Comparison of ENCODE assay signal across 8 cellular contexts in genomic region chrX:16785247-16786138, GRCh38. TPM values are rescaled to one million over a fixed set of nuclear protein-coding genes. Genes with fewer than 3 reads are reported as not detected.
DNase-seq lines count a peak whose midpoint lies in the region; ATAC-seq, FAIRE-seq and TF ChIP-seq lines count a peak whose summit lies in the region.

No MANE protein-coding gene starts in this region.

- H4K20me1 ChIP-seq in H1 (replicated peaks in 1 of 2; ENCODE audit: control insufficient read depth in 1 of 2, insufficient read depth in 2 of 2, low read length in 2 of 2) = peaks cover 0 to 4% of the 10 kb centered on the region in 2 experiments
- peaks cover 24% of the 10 kb centered on the region for H4K20me1 ChIP-seq in neural progenitor cell (ENCODE audit: low read depth)

- TF ChIP-seq CTCF in Peyer's patch (IDR thresholded peaks at IDR 0.05) = no peak
- no peak for TF ChIP-seq CTCF in H1 (IDR thresholded peaks at IDR 0.05; ENCODE audit: control extremely low read depth in 1 of 3, insufficient read depth in 1 of 3, low read depth in 1 of 3, low read length in 3 of 3)
- no peak for TF ChIP-seq CTCF in neural progenitor cell (IDR thresholded peaks at IDR 0.05)

- peak; percentile 13 for FAIRE-seq in H1 (lab: Jason Lieb, UNC)

- no peak for TF ChIP-seq POLR2A in Peyer's patch (IDR thresholded peaks at IDR 0.05)
- no peak for TF ChIP-seq POLR2A in H1 (IDR thresholded peaks at IDR 0.05; ENCODE audit: control extremely low read depth in 1 of 2, low read depth in 2 of 2, low read length in 2 of 2)

- POLR2A ChIA-PET in H1 (lab: Charles Lee; ENCODE audit: partially characterized antibody) = interaction anchor here (0.6 to 2.3 kb wide), 10 partner anchors 10 to 323 kb away, joined by 3 to 10 read pairs (median 4); partner anchors contain the start of gene CTPS2

- DNase-seq in Peyer's patch (peak; percentile 44 to 59 (median 49)), H1 (ENCODE audit: low read depth in 1 of 2, low spot score in 2 of 2) (no peak), neural progenitor cell (ENCODE audit: low spot score) (peak; percentile 39), NCI-H524 treated with DMSO at 0.1 percent for 48 hours (lab: John Stamatoyannopoulos, UW) (no peak), NCI-H1092 (lab: John Stamatoyannopoulos, UW) (no peak), NCI-H2081 (lab: John Stamatoyannopoulos, UW) (no peak)

- H4K5ac ChIP-seq in H1 (ENCODE audit: insufficient read length, low read depth, low read length) = peak overlapping the region; percentile 66

- H2AFZ ChIP-seq in H1 (ENCODE audit: low read length) = peak overlapping the region; percentile 91
- peak overlapping the region; percentile 82 for H2AFZ ChIP-seq in neural progenitor cell (replicated peaks)

- no peaks in the 10 kb centered on the region for H3K9me3 Mint-ChIP-seq in neural progenitor cell

- 15% methylated on average over 37 of the region's 39 CpGs; no CpG with 5 or more reads in 1 of the 2 experiments for WGBS in H1 (ENCODE audit: extremely low coverage in 1 of 2, insufficient coverage in 1 of 2, insufficient read length in 1 of 2, insufficient replicate concordance in 2 of 2, low coverage in 1 of 2, low lambda C conversion rate in 2 of 2, missing lambda C conversion rate in 1 of 2), 2 experiments

- no peak overlapping the region for H4K91ac ChIP-seq in H1 (replicated peaks; ENCODE audit: insufficient read length, low read length)

- no peak overlapping the region for H2BK15ac ChIP-seq in H1 (ENCODE audit: low read length)

- no peaks in the 10 kb centered on the region for H3K23me2 ChIP-seq in H1 (ENCODE audit: low read depth, low read length)

- H3K4me1 Mint-ChIP-seq in neural progenitor cell = peaks cover 16% of the 10 kb centered on the region

- H3K4me3 ChIP-seq in Peyer's patch (peak overlapping the region; percentile 44 to 87 (median 84)), H1 (ENCODE audit: extremely low read depth in 1 of 4, insufficient read depth in 2 of 4, low read depth in 3 of 4, low read length in 4 of 4) (peak overlapping the region; percentile 63 to 96 (median 80)), neural progenitor cell (peak overlapping the region; percentile 66)

- H2BK5ac ChIP-seq in H1 (ENCODE audit: low read depth, low read length) = no peak overlapping the region

- ATAC-seq in GM18907 (IDR thresholded peaks at IDR 0.05; ENCODE audit: unreplicated experiment) (peak; percentile 3), GM21390 (IDR thresholded peaks at IDR 0.05; ENCODE audit: unreplicated experiment) (no peak)

- peaks cover 8 to 36% of the 10 kb centered on the region in 2 experiments for H3K79me2 ChIP-seq in H1 (ENCODE audit: control insufficient read depth in 1 of 2, insufficient read depth in 2 of 2, low read length in 2 of 2)
- peaks cover 51% of the 10 kb centered on the region for H3K79me2 ChIP-seq in neural progenitor cell (ENCODE audit: low read depth)

- H2BK12ac ChIP-seq in H1 (ENCODE audit: low read depth, low read length) = no peak overlapping the region

- H3K4me2 ChIP-seq in H1 (ENCODE audit: insufficient read depth in 1 of 2, low read depth in 2 of 2, low read length in 2 of 2) (peak overlapping the region; percentile 73 to 75), neural progenitor cell (peak overlapping the region; percentile 84)

- H3K9ac ChIP-seq in H1 (replicated peaks in 1 of 4; ENCODE audit: extremely low read depth in 1 of 4, low read depth in 3 of 4, low read length in 3 of 4) (peak overlapping the region; percentile 53 to 92 (median 62); a peak in 6 of 7 replicates), neural progenitor cell (peak overlapping the region; percentile 9)

- peaks cover 2% of the 10 kb centered on the region for H3K36me3 Mint-ChIP-seq in neural progenitor cell

- no peaks in the 10 kb centered on the region for H3F3A ChIP-seq in neural progenitor cell (ENCODE audit: low read depth)

- H3K36me3 ChIP-seq in Peyer's patch (no peaks in the 10 kb centered on the region), H1 (ENCODE audit: control insufficient read depth in 2 of 4, insufficient read depth in 4 of 4, low read length in 3 of 4) (peaks cover 0 to 5% (median 0%) of the 10 kb centered on the region in 4 experiments; a peak in 5 of 8 replicates), neural progenitor cell (no peaks in the 10 kb centered on the region)

- H3K4ac ChIP-seq in H1 (replicated peaks; ENCODE audit: insufficient read length, low read depth, low read length) = no peak overlapping the region

- H3K9me3 ChIP-seq in Peyer's patch (no peaks in the 10 kb centered on the region), H1 (ENCODE audit: insufficient read depth in 2 of 2, low read depth in 1 of 2, low read length in 1 of 2) (no peaks in the 10 kb centered on the region), neural progenitor cell (ENCODE audit: low read depth) (no peaks in the 10 kb centered on the region)

- no peaks in the 10 kb centered on the region for H3K79me1 ChIP-seq in H1 (ENCODE audit: low read depth, low read length)

- peak overlapping the region; percentile 9 for H3K27ac Mint-ChIP-seq in neural progenitor cell

- peaks cover 4% of the 10 kb centered on the region for H3K27me3 Mint-ChIP-seq in neural progenitor cell (ENCODE audit: insufficient read depth, low read depth)

- no peak for TF ChIP-seq EP300 in H1 (IDR thresholded peaks at IDR 0.05; ENCODE audit: borderline replicate concordance in 1 of 2, low read depth in 2 of 2, low read length in 2 of 2)

- no peak overlapping the region for H2BK20ac ChIP-seq in H1 (ENCODE audit: low read length)

- peak overlapping the region; percentile 94 for H3K4me3 Mint-ChIP-seq in neural progenitor cell

- no peak overlapping the region for H2AK5ac ChIP-seq in H1 (ENCODE audit: low read depth, low read length)

- H4K8ac ChIP-seq in H1 (ENCODE audit: extremely low read depth, insufficient read depth, low read length) = no peak overlapping the region

- H2BK120ac ChIP-seq in H1 (replicated peaks; ENCODE audit: low read depth, low read length) = peak overlapping the region; percentile 14

- H3K23ac ChIP-seq in H1 (ENCODE audit: insufficient read length) = no peak overlapping the region

- H3K18ac ChIP-seq in H1 (ENCODE audit: extremely low read depth, low read length) = no peak overlapping the region

- no peak overlapping the region for H3K14ac ChIP-seq in H1 (ENCODE audit: insufficient read length)

- no peak overlapping the region for H3K56ac ChIP-seq in H1 (replicated peaks; ENCODE audit: insufficient read length, low read depth, low read length)

- H3K27me3 ChIP-seq in Peyer's patch = no peaks in the 10 kb centered on the region
- H3K27me3 ChIP-seq in H1 (replicated peaks in 1 of 4; ENCODE audit: control insufficient read depth in 3 of 4, extremely low read depth in 1 of 4, insufficient read depth in 3 of 4, low read length in 3 of 4) = no peaks in the 10 kb centered on the region
- no peaks in the 10 kb centered on the region for H3K27me3 ChIP-seq in neural progenitor cell

- CTCF ChIA-PET in H1 (lab: Charles Lee; ENCODE audit: partially characterized antibody) = interaction anchor here (0.6 to 0.7 kb wide), 2 partner anchors 41 to 1575 kb away, joined by 3 read pairs; no protein-coding TSS in a partner anchor

- no peaks in the 10 kb centered on the region for H3K4me1 ChIP-seq in Peyer's patch
- H3K4me1 ChIP-seq in H1 (replicated peaks in 1 of 4; ENCODE audit: control insufficient read depth in 3 of 4, insufficient read depth in 4 of 4, low read length in 3 of 4) = no peaks in the 10 kb centered on the region
- peaks cover 5% of the 10 kb centered on the region for H3K4me1 ChIP-seq in neural progenitor cell

- TF ChIP-seq RAD21 in H1 (IDR thresholded peaks at IDR 0.05 in 1 of 2, conservative IDR thresholded peaks at IDR 0.05 in 1 of 2; ENCODE audit: low read depth in 2 of 2, low read length in 2 of 2) = no peak

- H3K27ac ChIP-seq in Peyer's patch (peak overlapping the region in 2 of 4 donors; percentile 90 to 91), H1 (ENCODE audit: low read depth, low read length) (no peak overlapping the region), neural progenitor cell (no peak overlapping the region)

TF ChIP-seq in H1, 55 proteins besides CTCF, POLR2A, EP300 and RAD21:
- TF ChIP-seq ASH2L (IDR thresholded peaks at IDR 0.05; ENCODE audit: low read length) = peak; percentile 78
- TF ChIP-seq SP1 (IDR thresholded peaks at IDR 0.05; ENCODE audit: low read depth, low read length) = no peak
- TF ChIP-seq PHF8 (conservative IDR thresholded peaks at IDR 0.05; ENCODE audit: low read depth, low read length) = peak; percentile 16; the same call in 1 of the 2 replicates
- no peak for TF ChIP-seq EZH2 (IDR thresholded peaks at IDR 0.05; ENCODE audit: low read depth, low read length, severe bottlenecking)
- peak; percentile 38 for TF ChIP-seq KDM4A (IDR thresholded peaks at IDR 0.05; ENCODE audit: low read depth, low read length, severe bottlenecking)

RNA-seq across cellular contexts. Expression of gene TXLNG, which starts 0.8 kb away (rescaled TPM):
- total RNA-seq in Peyer's patch = 10 to 100 TPM in 3 of 4 donors, 1 to 10 TPM in 1; 8.9 to 20.6 (median 14.7) TPM
- 42.6 and 42.9 TPM in 2 replicates for total RNA-seq in H1 (2021; fragmentation: NEBNext Ultra II Directional; extraction: Animal tissue kit (Norgen Biotek cat#: 25700))
- polyA plus RNA-seq in H1 (2011; rRNA removed) = 19.9 and 32.9 TPM in 2 replicates
- polyA plus RNA-seq in H1 (2011; cell fraction: cytosol; rRNA removed) = 33.0 TPM
- polyA plus RNA-seq in H1 (2011; cell fraction: nucleus; rRNA removed) = 14.8 TPM
- 19.6 to 35.8 TPM (median 23.1 TPM) in 4 replicates for polyA plus RNA-seq in H1 (2012, experiment 1 of 2)
- polyA plus RNA-seq in H1 (2012, experiment 2 of 2) = 2.7 TPM
- 36.3 TPM for polyA plus RNA-seq in H1 (2013, experiment 1 of 2)
- 36.9 TPM for polyA plus RNA-seq in H1 (2013, experiment 2 of 2)
- polyA minus RNA-seq in H1 (2011; rRNA and poly(A)+ RNA removed) = 19.9 and 20.3 TPM in 2 replicates
- 14.1 TPM for polyA minus RNA-seq in H1 (2011; cell fraction: cytosol; rRNA and poly(A)+ RNA removed)
- 22.4 TPM for polyA minus RNA-seq in H1 (2011; cell fraction: nucleus; rRNA and poly(A)+ RNA removed)
- total RNA-seq in neural progenitor cell (ENCODE audit: low replicate concordance) = 26.6 and 37.1 TPM in 2 replicates

Comparison
In these comparisons a context has a peak if more than half of its experiments do, and no peak if none do; other contexts are left out.
1. DNase-seq: peak in Peyer's patch (3 of 3) and neural progenitor cell (single experiment); none in H1 (0 of 2), NCI-H524 treated with DMSO at 0.1 percent for 48 hours (single experiment), NCI-H1092 (single experiment) and NCI-H2081 (0 of 2).
2. Peak in every context shown above with its lines, with median percentiles within 50 percentile points of each other: H3K4me3 ChIP-seq.